In the genomic region with DNA sequence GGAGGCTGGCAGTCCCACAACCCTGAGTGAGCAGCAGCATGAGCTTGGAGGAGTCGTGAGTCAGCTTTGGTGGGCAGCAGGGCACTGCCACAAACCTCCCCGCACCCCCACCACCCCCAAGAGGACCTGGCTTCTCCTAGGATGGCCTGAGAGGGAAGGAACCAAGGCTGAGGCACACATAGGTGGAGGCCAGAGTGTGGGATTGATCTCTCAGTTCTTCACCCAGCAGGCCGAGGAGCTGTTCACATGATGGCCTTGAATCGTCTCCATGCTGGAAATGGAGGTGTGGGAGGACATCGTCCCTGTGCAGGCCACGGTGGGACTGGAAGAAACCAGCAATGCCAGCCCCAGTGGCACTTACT, we compare ENCODE assay signal across 36 cellular contexts. TPM values are rescaled to one million over a fixed set of nuclear protein-coding genes. Genes with fewer than 3 reads are reported as not detected.
"Had no signal": no experiment of that assay in that cellular context is flagged by ENCODE, and none has a peak within 500 bp of the region (broad histone marks: within the 10 kb centered on the region; RNA-seq: fewer than 3 reads in every experiment).

No MANE protein-coding gene starts in this region.

- H3K27ac ChIP-seq: body of pancreas, breast epithelium, Peyer's patch, SJSA1 had no signal

- H3K9me3 Mint-ChIP-seq: activated CD4-positive, alpha-beta T cell treated with anti-CD3 and anti-CD28 coated beads, Interleukin-2, amount 10 ng/mL, durations not matched to agents 24 days and 14 days; activated naive CD4-positive, alpha-beta T cell treated with anti-CD3 and anti-CD28 coated beads, Interleukin-2, amount 50 U/mL, for 24 hours; activated naive CD8-positive, alpha-beta T cell treated with anti-CD3 and anti-CD28 coated beads, Interleukin-2, amount 10 ng/mL, durations not matched to agents 7 days and 5 days; activated T-cell treated with anti-CD3 and anti-CD28 coated beads, Interleukin-2, amount 50 U/mL, for 4 hours; IgD-negative memory B cell; T-helper 1 cell treated with Interleukin-12 subunit alpha and Interleukin-12 subunit beta and Interleukin-4 antibody, amounts not matched to agents 30 μg/mL and 1 μg/mL, for 36 hours; T-helper 2 cell treated with Interferon-gamma antibody and Interleukin-4, amounts not matched to agents 5 μg/mL and 100 μg/mL, for 36 hours had no signal

- H3K27me3 Mint-ChIP-seq: activated CD4-positive, alpha-beta T cell treated with anti-CD3 and anti-CD28 coated beads, Interleukin-2, amount 10 ng/mL, durations not matched to agents 24 days and 14 days; activated naive CD4-positive, alpha-beta T cell treated with anti-CD3 and anti-CD28 coated beads, Interleukin-2, amount 50 U/mL, for 24 hours; activated naive CD8-positive, alpha-beta T cell treated with anti-CD3 and anti-CD28 coated beads, Interleukin-2, amount 10 ng/mL, durations not matched to agents 7 days and 5 days had no signal

- H3K36me3 Mint-ChIP-seq: activated naive CD4-positive, alpha-beta T cell treated with anti-CD3 and anti-CD28 coated beads, Interleukin-2, amount 50 U/mL, for 24 hours; activated naive CD8-positive, alpha-beta T cell treated with anti-CD3 and anti-CD28 coated beads, Interleukin-2, amount 10 ng/mL, durations not matched to agents 7 days and 5 days; IgD-negative memory B cell had no signal

- DNase-seq: activated CD4-positive, alpha-beta T cell treated with anti-CD3 and anti-CD28 coated beads, Interleukin-2, amount 10 ng/mL, durations not matched to agents 24 days and 14 days; activated CD4-positive, alpha-beta T cell treated with anti-CD3 and anti-CD28 coated beads, Interleukin-2, amount 50 U/mL, for 4 hours; activated gamma-delta T cell; activated naive CD4-positive, alpha-beta T cell treated with Interleukin-2 at 50 U/mL for 16 hours; activated naive CD8-positive, alpha-beta T cell treated with anti-CD3 and anti-CD28 coated beads, Interleukin-2, amount 10 ng/mL, durations not matched to agents 7 days and 5 days; activated T-cell treated with anti-CD3 and anti-CD28 coated beads for 4 hours; activated T-cell treated with anti-CD3 and anti-CD28 coated beads, Interleukin-2, amount 50 U/mL, for 4 hours; amygdala; body of pancreas; Kasumi-1; KBM-7; MM.1S; MV-4-11; NCI-H1092; NCI-H1436 treated with DMSO at 0.1 percent for 48 hours; NCI-H1694 treated with DMSO at 0.1 percent for 48 hours; NCI-H2029 treated with DMSO at 0.1 percent for 48 hours; NCI-H2107; NCI-H2171; NCI-H510A; NCI-H526; NCI-H748 treated with DMSO at 0.1 percent for 48 hours; NK-92 treated with Interleukin-12 subunit alpha and Interleukin-12 subunit beta, amount 100 ng/mL, for 24 hours; PC-3; Peyer's patch; RPMI8226; SHP77 treated with DMSO at 0.1 percent for 48 hours; SK-N-SH had no signal

- H3K4me3 Mint-ChIP-seq: activated CD4-positive, alpha-beta T cell treated with anti-CD3 and anti-CD28 coated beads, Interleukin-2, amount 10 ng/mL, durations not matched to agents 24 days and 14 days; activated naive CD4-positive, alpha-beta T cell treated with anti-CD3 and anti-CD28 coated beads, Interleukin-2, amount 50 U/mL, for 24 hours; activated naive CD8-positive, alpha-beta T cell treated with anti-CD3 and anti-CD28 coated beads, Interleukin-2, amount 10 ng/mL, durations not matched to agents 7 days and 5 days; activated T-cell treated with anti-CD3 and anti-CD28 coated beads, Interleukin-2, amount 50 U/mL, for 4 hours; T-helper 1 cell treated with Interleukin-12 subunit alpha and Interleukin-12 subunit beta and Interleukin-4 antibody, amounts not matched to agents 30 μg/mL and 1 μg/mL, for 36 hours; T-helper 2 cell treated with Interferon-gamma antibody and Interleukin-4, amounts not matched to agents 5 μg/mL and 100 μg/mL, for 36 hours had no signal

- ATAC-seq: activated T-cell treated with anti-CD3 and anti-CD28 coated beads, Interleukin-2, amount 50 U/mL, for 4 hours; body of pancreas; PC-3 had no signal

- H3K9me3 ChIP-seq: body of pancreas, breast epithelium, Peyer's patch, SJSA1, SK-N-SH had no signal

- H3K36me3 ChIP-seq: breast epithelium, Peyer's patch, SJSA1 had no signal

- H3K27ac Mint-ChIP-seq: activated CD4-positive, alpha-beta T cell treated with anti-CD3 and anti-CD28 coated beads, Interleukin-2, amount 10 ng/mL, durations not matched to agents 24 days and 14 days; activated naive CD4-positive, alpha-beta T cell treated with anti-CD3 and anti-CD28 coated beads, Interleukin-2, amount 50 U/mL, for 24 hours; IgD-negative memory B cell; T-helper 1 cell treated with Interleukin-12 subunit alpha and Interleukin-12 subunit beta and Interleukin-4 antibody, amounts not matched to agents 30 μg/mL and 1 μg/mL, for 36 hours; T-helper 2 cell treated with Interferon-gamma antibody and Interleukin-4, amounts not matched to agents 5 μg/mL and 100 μg/mL, for 36 hours had no signal

RNA-seq across cellular contexts. Expression of a gene that starts 17.4 kb away (rescaled TPM):
- total RNA-seq: PC-3, SJSA1 had no signal

RNA-seq across cellular contexts. Expression of a gene that starts 39.6 kb away (rescaled TPM):
- total RNA-seq: activated CD4-positive, alpha-beta T cell treated with anti-CD3 and anti-CD28 coated beads, Interleukin-2, amount 10 ng/mL, durations not matched to agents 24 days and 14 days; activated naive CD8-positive, alpha-beta T cell treated with anti-CD3 and anti-CD28 coated beads, Interleukin-2, amount 10 ng/mL, durations not matched to agents 7 days and 5 days; activated T-cell treated with anti-CD3 and anti-CD28 coated beads, Interleukin-2, amount 50 U/mL, for 4 hours; astrocyte; body of pancreas; breast epithelium; cardiac septum; PC-3; Peyer's patch; SJSA1 had no signal
